9 cellular contexts compared by ENCODE assay signal in the genomic region with DNA sequence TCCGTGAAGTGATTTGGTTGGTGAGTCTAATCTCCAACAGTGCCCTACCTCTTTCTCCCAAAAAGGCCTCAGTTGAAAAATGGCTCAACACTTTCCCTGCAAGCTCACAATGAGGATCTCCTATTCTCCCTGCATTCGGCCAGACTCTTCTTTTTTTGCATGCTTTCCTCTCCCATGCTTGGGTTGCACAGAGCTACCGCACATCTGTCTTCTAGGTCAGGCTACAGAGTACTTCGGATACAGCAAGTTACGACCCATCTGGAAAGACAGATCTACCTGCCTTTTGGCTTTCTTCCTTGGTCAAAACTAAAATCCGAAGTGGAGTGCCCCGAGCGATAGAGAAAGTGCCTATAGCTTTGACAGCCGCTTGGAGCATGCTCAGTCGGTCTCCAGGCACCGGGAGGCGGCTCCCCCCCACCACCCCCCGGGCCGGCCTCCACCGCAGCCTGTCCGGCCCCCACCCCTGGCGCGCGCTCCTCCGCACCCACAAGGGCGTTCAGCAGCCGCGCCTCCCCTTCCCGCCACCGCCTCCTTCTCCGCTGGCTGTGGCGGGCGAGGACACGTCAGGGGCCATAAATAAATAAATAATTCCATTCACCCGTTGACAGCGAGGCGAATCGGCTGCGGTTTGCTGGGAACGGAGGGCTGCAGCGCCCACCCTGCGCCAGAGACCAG. TPM values are rescaled to one million over a fixed set of nuclear protein-coding genes. Genes with fewer than 3 reads are reported as not detected.
DNase-seq lines count a peak whose midpoint lies in the region; ATAC-seq, FAIRE-seq and TF ChIP-seq lines count a peak whose summit lies in the region.
"Had no signal": no experiment of that assay in that cellular context is flagged by ENCODE, and none has a peak within 500 bp of the region (broad histone marks: within the 10 kb centered on the region; RNA-seq: fewer than 3 reads in every experiment).

A gene with protein sequence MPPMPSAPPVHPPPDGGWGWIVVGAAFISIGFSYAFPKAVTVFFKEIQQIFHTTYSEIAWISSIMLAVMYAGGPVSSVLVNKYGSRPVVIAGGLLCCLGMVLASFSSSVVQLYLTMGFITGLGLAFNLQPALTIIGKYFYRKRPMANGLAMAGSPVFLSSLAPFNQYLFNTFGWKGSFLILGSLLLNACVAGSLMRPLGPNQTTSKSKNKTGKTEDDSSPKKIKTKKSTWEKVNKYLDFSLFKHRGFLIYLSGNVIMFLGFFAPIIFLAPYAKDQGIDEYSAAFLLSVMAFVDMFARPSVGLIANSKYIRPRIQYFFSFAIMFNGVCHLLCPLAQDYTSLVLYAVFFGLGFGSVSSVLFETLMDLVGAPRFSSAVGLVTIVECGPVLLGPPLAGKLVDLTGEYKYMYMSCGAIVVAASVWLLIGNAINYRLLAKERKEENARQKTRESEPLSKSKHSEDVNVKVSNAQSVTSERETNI (plus strand): TSS at position 473 of the 675 bp plus-strand sequence. CDS start 108,773 bp downstream, outside the sequence.

- H3K4me3 ChIP-seq in bronchial epithelial cell (ENCODE audit: low read depth, low read length) = peak within 1 kb of the TSS; percentile 75

- ATAC-seq in GM18868 (IDR thresholded peaks at IDR 0.05; ENCODE audit: unreplicated experiment) (peak; percentile 62), HG03103 (IDR thresholded peaks at IDR 0.05; ENCODE audit: low read depth, unreplicated experiment) (peak; percentile 61), WTC11 (peak; percentile 78)

- POLR2A ChIA-PET in WTC11 (lab: Charles Lee) = no interaction called here

- DNase-seq in 8988T (peak; percentile 17), NCI-H2196 treated with DMSO at 0.1 percent for 48 hours (lab: John Stamatoyannopoulos, UW; ENCODE audit: unreplicated experiment) (peak; percentile 30), WTC11 (ENCODE audit: low spot score) (no peak), bronchial epithelial cell (ENCODE audit: low read depth) (peak; percentile 55), immature natural killer cell (peak; percentile 87 to 91 (median 90)), smooth muscle cell of the brain vasculature (ENCODE audit: low read depth, low spot score) (peak; percentile 47)

- no peaks in the 10 kb centered on the region for H3K27me3 ChIP-seq in bronchial epithelial cell (ENCODE audit: control insufficient read depth, insufficient read depth, low read length)

- H3K9me3 Mint-ChIP-seq in WTC11 (no peaks in the 10 kb centered on the region), immature natural killer cell (no peaks in the 10 kb centered on the region)

- no peaks in the 10 kb centered on the region for H3K36me3 Mint-ChIP-seq in WTC11
- H3K36me3 Mint-ChIP-seq in immature natural killer cell = peaks cover 0 to 4% (median 0%) of the 10 kb centered on the region in 3 donors

- CTCF ChIA-PET in WTC11 (lab: Charles Lee) = interaction anchor here (1.2 to 1.5 kb wide), 6 partner anchors 15 to 482 kb away, joined by 3 to 6 read pairs (median 3); no protein-coding TSS in a partner anchor

- TF ChIP-seq CTCF in WTC11 (IDR thresholded peaks at IDR 0.05) = no peak
- TF ChIP-seq CTCF in bronchial epithelial cell (IDR thresholded peaks at IDR 0.05; ENCODE audit: insufficient read depth, low read length, severe bottlenecking) = no peak

- peaks cover 23% of the 10 kb centered on the region for H3K4me1 Mint-ChIP-seq in WTC11
- peaks cover 39 to 56% of the 10 kb centered on the region in 2 donors for H3K4me1 Mint-ChIP-seq in immature natural killer cell

- no peak for FAIRE-seq in bronchial epithelial cell (lab: Jason Lieb, UNC)
- FAIRE-seq: G401.6 had no signal

- H3K27ac Mint-ChIP-seq in WTC11 (peak within 1 kb of the TSS; percentile 28; the same call in 1 of the 2 replicates), immature natural killer cell (peak within 1 kb of the TSS; percentile 98 to 100 (median 99))

- H3K4me3 Mint-ChIP-seq in WTC11 (peak within 1 kb of the TSS; percentile 78), immature natural killer cell (peak within 1 kb of the TSS; percentile 90 to 96 (median 92))

- H3K27me3 Mint-ChIP-seq in WTC11 (ENCODE audit: low read depth) (peaks cover 40% of the 10 kb centered on the region), immature natural killer cell (ENCODE audit: low read depth in 3 of 3) (peaks cover 15 to 25% (median 22%) of the 10 kb centered on the region in 3 donors)

- no peaks in the 10 kb centered on the region for H3K36me3 ChIP-seq in bronchial epithelial cell (ENCODE audit: control insufficient read depth, insufficient read depth, low read length)

TF ChIP-seq in WTC11, 78 proteins besides CTCF, POLR2A, EP300 and RAD21 (continues in another document):
- TF ChIP-seq ZNF671 (CRISPR knock-in tag; IDR thresholded peaks at IDR 0.05) = no peak
- TF ChIP-seq ZBTB43 (CRISPR knock-in tag; IDR thresholded peaks at IDR 0.05) = no peak
- TF ChIP-seq, protein P1, sequence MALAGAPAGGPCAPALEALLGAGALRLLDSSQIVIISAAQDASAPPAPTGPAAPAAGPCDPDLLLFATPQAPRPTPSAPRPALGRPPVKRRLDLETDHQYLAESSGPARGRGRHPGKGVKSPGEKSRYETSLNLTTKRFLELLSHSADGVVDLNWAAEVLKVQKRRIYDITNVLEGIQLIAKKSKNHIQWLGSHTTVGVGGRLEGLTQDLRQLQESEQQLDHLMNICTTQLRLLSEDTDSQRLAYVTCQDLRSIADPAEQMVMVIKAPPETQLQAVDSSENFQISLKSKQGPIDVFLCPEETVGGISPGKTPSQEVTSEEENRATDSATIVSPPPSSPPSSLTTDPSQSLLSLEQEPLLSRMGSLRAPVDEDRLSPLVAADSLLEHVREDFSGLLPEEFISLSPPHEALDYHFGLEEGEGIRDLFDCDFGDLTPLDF (CRISPR knock-in tag; IDR thresholded peaks at IDR 0.05) = no peak
- peak; percentile 38; the same call in 1 of the 2 replicates for TF ChIP-seq ARID4B (CRISPR knock-in tag; IDR thresholded peaks at IDR 0.05; ENCODE audit: borderline replicate concordance)
- no peak for TF ChIP-seq TCF7 (CRISPR knock-in tag; IDR thresholded peaks at IDR 0.05; ENCODE audit: low read depth)
- TF ChIP-seq FOXJ3 (CRISPR knock-in tag; IDR thresholded peaks at IDR 0.05; ENCODE audit: borderline replicate concordance) = no peak
- no peak for TF ChIP-seq TEAD4 (CRISPR knock-in tag; IDR thresholded peaks at IDR 0.05)
- TF ChIP-seq, protein P2, sequence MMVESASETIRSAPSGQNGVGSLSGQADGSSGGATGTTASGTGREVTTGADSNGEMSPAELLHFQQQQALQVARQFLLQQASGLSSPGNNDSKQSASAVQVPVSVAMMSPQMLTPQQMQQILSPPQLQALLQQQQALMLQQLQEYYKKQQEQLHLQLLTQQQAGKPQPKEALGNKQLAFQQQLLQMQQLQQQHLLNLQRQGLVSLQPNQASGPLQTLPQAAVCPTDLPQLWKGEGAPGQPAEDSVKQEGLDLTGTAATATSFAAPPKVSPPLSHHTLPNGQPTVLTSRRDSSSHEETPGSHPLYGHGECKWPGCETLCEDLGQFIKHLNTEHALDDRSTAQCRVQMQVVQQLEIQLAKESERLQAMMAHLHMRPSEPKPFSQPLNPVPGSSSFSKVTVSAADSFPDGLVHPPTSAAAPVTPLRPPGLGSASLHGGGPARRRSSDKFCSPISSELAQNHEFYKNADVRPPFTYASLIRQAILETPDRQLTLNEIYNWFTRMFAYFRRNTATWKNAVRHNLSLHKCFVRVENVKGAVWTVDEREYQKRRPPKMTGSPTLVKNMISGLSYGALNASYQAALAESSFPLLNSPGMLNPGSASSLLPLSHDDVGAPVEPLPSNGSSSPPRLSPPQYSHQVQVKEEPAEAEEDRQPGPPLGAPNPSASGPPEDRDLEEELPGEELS (CRISPR knock-in tag; IDR thresholded peaks at IDR 0.05) = no peak

RNA-seq across cellular contexts. Expression of the gene that starts here (rescaled TPM):
- total RNA-seq in WTC11 (2021) = 2.7 to 4.1 TPM (median 3.4 TPM) in 3 replicates
- 8.8 and 10.0 TPM in 2 replicates for total RNA-seq in bronchial epithelial cell
- 10 to 100 TPM; 16.1 to 24.3 (median 18.3) TPM for polyA plus RNA-seq in immature natural killer cell
